9 cellular contexts compared by ENCODE assay signal in the genomic region with DNA sequence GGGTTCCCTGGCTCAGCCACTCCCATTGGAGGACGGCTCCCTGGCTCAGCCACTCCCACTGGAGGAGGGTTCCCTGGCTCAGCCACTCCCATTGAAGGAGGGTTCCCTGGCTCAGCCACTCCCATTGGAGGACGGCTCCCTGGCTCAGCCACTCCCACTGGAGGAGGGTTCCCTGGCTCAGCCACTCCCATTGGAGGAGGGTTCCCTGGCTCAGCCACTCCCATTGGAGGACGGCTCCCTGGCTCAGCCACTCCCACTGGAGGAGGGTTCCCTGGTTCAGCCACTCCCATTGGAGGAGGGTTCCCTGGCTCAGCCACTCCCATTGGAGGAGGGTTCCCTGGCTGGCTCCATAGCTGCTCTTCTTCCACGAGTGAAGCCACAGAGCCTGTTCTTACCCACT. TPM values are rescaled to one million over a fixed set of nuclear protein-coding genes. Genes with fewer than 3 reads are reported as not detected.
"Had no signal": no experiment of that assay in that cellular context is flagged by ENCODE, and none has a peak within 500 bp of the region (broad histone marks: within the 10 kb centered on the region; RNA-seq: fewer than 3 reads in every experiment).

No MANE protein-coding gene starts in this region.

RNA-seq across cellular contexts. Expression of a gene that starts 5.3 kb away (rescaled TPM):
- total RNA-seq: esophagus mucosa, esophagus squamous epithelium, gastrocnemius medialis, heart right ventricle, left cardiac atrium, left ventricle myocardium superior, lower leg skin, mesenteric fat pad had no signal
- polyA plus RNA-seq: heart right ventricle, keratinocyte had no signal
